ENCODE assay signal across 13 cellular contexts in the genomic region with DNA sequence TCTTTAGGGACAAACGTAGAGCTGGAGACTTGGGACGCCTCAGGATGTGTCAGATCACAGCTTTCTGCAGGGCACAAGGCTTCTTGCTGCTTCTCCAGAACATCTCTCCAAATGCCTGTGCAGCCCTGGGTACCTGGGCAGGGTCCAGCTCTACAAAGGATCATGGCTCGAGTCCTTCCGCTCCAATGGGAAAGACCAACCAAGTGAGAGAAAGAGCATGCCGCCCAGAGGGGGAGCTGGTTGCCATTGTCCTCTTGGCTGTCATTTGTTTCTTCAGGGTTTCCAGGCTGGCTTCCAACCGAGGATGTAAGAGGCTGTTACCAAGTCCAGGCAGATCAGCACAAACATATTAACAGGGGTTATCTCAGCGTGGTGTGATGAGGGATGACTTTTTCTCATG.
"Had no signal": no experiment of that assay in that cellular context is flagged by ENCODE, and none has a peak within 500 bp of the region (broad histone marks: within the 10 kb centered on the region; RNA-seq: fewer than 3 reads in every experiment).

No MANE protein-coding gene starts in this region.

- H3K4me1 ChIP-seq: body of pancreas, pancreas, tibial nerve, vagina had no signal

- H3K27me3 ChIP-seq: body of pancreas had no signal

- H3K4me3 Mint-ChIP-seq: activated CD4-positive, alpha-beta T cell treated with anti-CD3 and anti-CD28 coated beads, Interleukin-2, amount 10 ng/mL, durations not matched to agents 7 days and 5 days; activated naive CD4-positive, alpha-beta T cell treated with anti-CD3 and anti-CD28 coated beads, Interleukin-2, amount 10 ng/mL, durations not matched to agents 7 days and 5 days; neural crest cell had no signal

- H3K9me3 ChIP-seq: pancreas, vagina had no signal

- H3K36me3 ChIP-seq: pancreas, tibial nerve, vagina had no signal

- H3K27ac ChIP-seq: body of pancreas, pancreas, tibial nerve, vagina had no signal

- H3K27ac Mint-ChIP-seq: activated CD4-positive, alpha-beta T cell treated with anti-CD3 and anti-CD28 coated beads, Interleukin-2, amount 10 ng/mL, durations not matched to agents 7 days and 5 days; activated naive CD4-positive, alpha-beta T cell treated with anti-CD3 and anti-CD28 coated beads, Interleukin-2, amount 10 ng/mL, durations not matched to agents 7 days and 5 days; activated T-helper 2 cell treated with anti-CD3 and anti-CD28 coated beads, Interferon-gamma antibody, Interleukin-2, Interleukin-4, amounts not matched to agents 10 μg/mL and 5 μg/mL and 100 μg/mL, durations not matched to agents 14 hours and 24 hours and 36 hours had no signal

- H3K4me1 Mint-ChIP-seq: neural crest cell had no signal

- DNase-seq: activated CD4-positive, alpha-beta T cell treated with anti-CD3 and anti-CD28 coated beads, Interleukin-2, amount 10 ng/mL, durations not matched to agents 7 days and 5 days; activated CD4-positive, CD25-positive, alpha-beta regulatory T cell; activated naive CD4-positive, alpha-beta T cell treated with anti-CD3 and anti-CD28 coated beads, Interleukin-2, amount 10 ng/mL, durations not matched to agents 7 days and 5 days; activated T-cell treated with anti-CD3 and anti-CD28 coated beads for 4 hours; body of pancreas; left cardiac atrium; pancreas; stimulated activated CD4-positive, alpha-beta T cell treated with anti-CD3 and anti-CD28 coated beads, Interleukin-4, amount 100 ng/mL, for 4 hours had no signal

- H3K4me3 ChIP-seq: body of pancreas, pancreas, skin epidermis, tibial nerve, vagina had no signal
